In the genomic region with DNA sequence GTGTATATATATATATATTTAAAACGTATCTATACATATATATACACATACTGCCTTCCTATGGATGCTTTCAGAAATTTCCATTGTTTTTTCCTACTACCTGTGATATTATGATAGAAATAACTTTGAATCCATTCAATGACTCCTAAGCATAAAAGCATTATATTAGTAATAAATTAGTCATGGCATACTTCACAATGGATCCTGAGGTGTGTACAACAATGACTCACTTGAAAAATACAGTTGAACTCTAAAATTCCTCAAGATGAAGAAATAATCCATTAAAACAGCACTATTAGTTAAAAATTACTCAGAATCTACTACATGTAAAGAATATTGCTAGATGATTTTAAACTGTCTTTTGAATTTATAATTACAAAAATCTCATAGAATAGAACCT, we compare ENCODE assay signal across 19 cellular contexts.
DNase-seq lines count a peak whose midpoint lies in the region; ATAC-seq, FAIRE-seq and TF ChIP-seq lines count a peak whose summit lies in the region.
"Had no signal": no experiment of that assay in that cellular context is flagged by ENCODE, and none has a peak within 500 bp of the region (broad histone marks: within the 10 kb centered on the region; RNA-seq: fewer than 3 reads in every experiment).

No MANE protein-coding gene starts in this region.

- no peak for TF ChIP-seq CTCF in bronchial epithelial cell (IDR thresholded peaks at IDR 0.05; ENCODE audit: insufficient read depth, low read length, severe bottlenecking)

- DNase-seq in A172 (ENCODE audit: low spot score) (peak; percentile 1), NCI-H226 (peak; percentile 32), bronchial epithelial cell (ENCODE audit: low read depth) (peak; percentile 90), glomerular visceral epithelial cell (ENCODE audit: extremely low spot score) (peak; percentile 18), COLO668 (lab: John Stamatoyannopoulos, UW; ENCODE audit: unreplicated experiment) (no peak)
- no peak for DNase-seq in central memory CD4-positive, alpha-beta T cell
- DNase-seq: 8988T; CD8-positive, alpha-beta memory T cell; GM23248; KBM-7; NCI-H1048; NCI-H146; NCI-H2081; NCI-H510A; SHP77 had no signal

- no peak overlapping the region for H3K4me3 ChIP-seq in bronchial epithelial cell (ENCODE audit: low read depth, low read length)
- H3K4me3 ChIP-seq: BLaER1, GM23248 had no signal

- H3K27me3 ChIP-seq in bronchial epithelial cell (ENCODE audit: control insufficient read depth, insufficient read depth, low read length), result no peaks in the 10 kb centered on the region
- H3K27me3 ChIP-seq: BLaER1 had no signal

- no peak for ATAC-seq in SK-N-SH treated with all-trans-retinoic acid at 6 μM for 48 hours
- ATAC-seq in HG02642 (IDR thresholded peaks at IDR 0.05; ENCODE audit: poor library complexity, unreplicated experiment), result no peak

- FAIRE-seq in bronchial epithelial cell (lab: Jason Lieb, UNC), result no peak
- FAIRE-seq: GM12892 had no signal

- no peaks in the 10 kb centered on the region for H3K36me3 ChIP-seq in bronchial epithelial cell (ENCODE audit: control insufficient read depth, insufficient read depth, low read length)
- H3K36me3 ChIP-seq: BLaER1 had no signal

TF ChIP-seq in SK-N-SH treated with all-trans-retinoic acid at 6 μM for 48 hours, 23 proteins besides CTCF, POLR2A, EP300 and RAD21:
- no peak for TF ChIP-seq ZNF565 (CRISPR knock-in tag; conservative IDR thresholded peaks at IDR 0.05; ENCODE audit: low read depth)
- no peak for TF ChIP-seq ZC3H10 (CRISPR knock-in tag; IDR thresholded peaks at IDR 0.05)
- no peak for TF ChIP-seq ESRRG (CRISPR knock-in tag; IDR thresholded peaks at IDR 0.05)
- no peak for TF ChIP-seq GLIS3 (CRISPR knock-in tag; IDR thresholded peaks at IDR 0.05)
- no peak for TF ChIP-seq PPARA (CRISPR knock-in tag; IDR thresholded peaks at IDR 0.05; ENCODE audit: borderline replicate concordance)
- TF ChIP-seq ARNTL (CRISPR knock-in tag; IDR thresholded peaks at IDR 0.05; ENCODE audit: borderline replicate concordance, low read depth), result no peak
- TF ChIP-seq RARB (CRISPR knock-in tag; IDR thresholded peaks at IDR 0.05), result no peak

Comparison
In these comparisons a context has a peak if more than half of its experiments do, and no peak if none do; other contexts are left out.
1. DNase-seq: peak in A172 (single experiment), NCI-H226 (single experiment), bronchial epithelial cell (single experiment) and glomerular visceral epithelial cell (single experiment); none in central memory CD4-positive, alpha-beta T cell (single experiment) and COLO668 (single experiment).